In genomic region chr1:224582041-224582440, GRCh38 we compare ENCODE assay signal across 23 cellular contexts. TPM values are rescaled to one million over a fixed set of nuclear protein-coding genes. Genes with fewer than 3 reads are reported as not detected.
A peak's percentile ranks its signal among the peaks of the same experiment; 100 is the strongest.
DNase-seq lines count a peak whose midpoint lies in the region; ATAC-seq and TF ChIP-seq lines count a peak whose summit lies in the region.
"Had no signal": no experiment of that assay in that cellular context is flagged by ENCODE, and none has a peak within 500 bp of the region (broad histone marks: within the 10 kb centered on the region; RNA-seq: fewer than 3 reads in every experiment).

No MANE protein-coding gene starts in this region.

- H3K9me3 Mint-ChIP-seq in CD14-positive monocyte = peaks cover 0 to 8% (median 4%) of the 10 kb centered on the region in 7 donors

- H2AFZ ChIP-seq in GM23248 = no peak overlapping the region

- peaks cover 13% of the 10 kb centered on the region for H3K4me1 ChIP-seq in SJCRH30
- H3K4me1 ChIP-seq in GM23248 (ENCODE audit: insufficient read depth) = no peaks in the 10 kb centered on the region
- H3K4me1 ChIP-seq: SJSA1 had no signal

- H3K36me3 ChIP-seq in SJCRH30 = no peaks in the 10 kb centered on the region
- H3K36me3 ChIP-seq in GM23248 (ENCODE audit: low read depth) = no peaks in the 10 kb centered on the region
- H3K36me3 ChIP-seq: SJSA1 had no signal

- DNase-seq in DMS153 (lab: John Stamatoyannopoulos, UW) (peak; percentile 46), NCI-H146 (lab: John Stamatoyannopoulos, UW) (peak; percentile 74), SJCRH30 (peak; percentile 28 to 58), myocyte (ENCODE audit: low read depth) (peak; percentile 41), CD14-positive monocyte (ENCODE audit: low spot score) (no peak), GM23248 (no peak), NCI-H187 treated with DMSO at 0.1 percent for 48 hours (lab: John Stamatoyannopoulos, UW) (no peak)
- DNase-seq: CD4-positive, alpha-beta T cell; EL; HFFc6; Kasumi-1; NCI-H1105; NCI-H2029 treated with DMSO at 0.1 percent for 48 hours; NCI-H510A; NK-92 treated with Interleukin-12 subunit alpha and Interleukin-12 subunit beta, amount 100 ng/mL, for 24 hours; OCI-M1; SW 1271 had no signal

- no peak overlapping the region for H3K27ac Mint-ChIP-seq in CD14-positive monocyte
- H3K27ac Mint-ChIP-seq: B cell; CD4-positive, alpha-beta T cell; HFFc6; IgD-negative memory B cell; T-helper 2 cell treated with Interferon-gamma antibody and Interleukin-4, amounts not matched to agents 5 μg/mL and 100 μg/mL, for 36 hours had no signal

- ATAC-seq in HG02870 (IDR thresholded peaks at IDR 0.05; ENCODE audit: unreplicated experiment) = no peak

- H3K27ac ChIP-seq in SJCRH30 (no peak overlapping the region), GM23248 (no peak overlapping the region)
- H3K27ac ChIP-seq: RWPE1, SJSA1 had no signal

- no peaks in the 10 kb centered on the region for H3K79me2 ChIP-seq in GM23248 (ENCODE audit: insufficient read depth)

- H3F3A ChIP-seq in GM23248 (ENCODE audit: insufficient read depth) = no peaks in the 10 kb centered on the region

- H3K9ac ChIP-seq in GM23248 = no peak overlapping the region

- H3K4me1 Mint-ChIP-seq in CD14-positive monocyte = no peaks in the 10 kb centered on the region
- H3K4me1 Mint-ChIP-seq: B cell, IgD-negative memory B cell had no signal

- no peaks in the 10 kb centered on the region for H3K36me3 Mint-ChIP-seq in CD14-positive monocyte

- no peaks in the 10 kb centered on the region for H4K20me1 ChIP-seq in GM23248 (ENCODE audit: insufficient read depth)

- peaks cover 4% of the 10 kb centered on the region; the same call in 1 of the 2 replicates for H3K9me3 ChIP-seq in SJCRH30 (replicated peaks)
- no peaks in the 10 kb centered on the region for H3K9me3 ChIP-seq in GM23248 (ENCODE audit: low read depth)
- H3K9me3 ChIP-seq: SJSA1 had no signal

- in situ Hi-C loops in GM23248 (cut with MboI) = no loop called here

- no peak for TF ChIP-seq CTCF in CD14-positive monocyte (IDR thresholded peaks at IDR 0.05)

- H3K27me3 ChIP-seq in SJCRH30 (no peaks in the 10 kb centered on the region; the same call in 1 of the 2 replicates), GM23248 (replicated peaks; ENCODE audit: insufficient read depth) (no peaks in the 10 kb centered on the region)
- H3K27me3 ChIP-seq: SJSA1 had no signal

- no peak overlapping the region for H3K4me2 ChIP-seq in GM23248 (ENCODE audit: unreplicated experiment)

- 47 to 69% methylated on average over 1 of the region's 1 CpG for WGBS in GM23248 (ENCODE audit: low coverage in 1 of 2, low lambda C conversion rate in 2 of 2, missing lambda C conversion rate in 2 of 2), 2 experiments

- H3K4me3 Mint-ChIP-seq in CD14-positive monocyte = no peak overlapping the region
- H3K4me3 Mint-ChIP-seq: B cell; CD4-positive, alpha-beta T cell; HFFc6; IgD-negative memory B cell; T-helper 2 cell treated with Interferon-gamma antibody and Interleukin-4, amounts not matched to agents 5 μg/mL and 100 μg/mL, for 36 hours had no signal

- no peak overlapping the region for H3K4me3 ChIP-seq in SJCRH30
- no peak overlapping the region for H3K4me3 ChIP-seq in GM23248
- H3K4me3 ChIP-seq: SJSA1 had no signal

- intact Hi-C loops in CD14-positive monocyte (cut with micrococcal nuclease) = no loop called here

- no peaks in the 10 kb centered on the region for H3K9me2 ChIP-seq in GM23248 (ENCODE audit: insufficient read depth)

- peaks cover 3 to 7% (median 5%) of the 10 kb centered on the region in 3 donors for H3K27me3 Mint-ChIP-seq in CD14-positive monocyte (ENCODE audit: low read depth in 3 of 3)
- H3K27me3 Mint-ChIP-seq: CD4-positive, alpha-beta T cell; IgD-negative memory B cell had no signal

RNA-seq across cellular contexts. Expression of gene CNIH3, which starts 34.1 kb away (rescaled TPM):
- 0.49 and 0.61 TPM in 2 replicates for total RNA-seq in SJCRH30 (2014; rRNA removed; shearing (Covaris generic))
- 6.3 and 14.7 TPM in 2 replicates for total RNA-seq in myocyte
- polyA plus RNA-seq in myocyte (2012) = 6.9 TPM
- polyA plus RNA-seq in CD14-positive monocyte (under 1 TPM in 1 of 2 donors, not detected in 1; 0.37 TPM), GM23248 (2016; fragmentation: Nextera tagmentation; extraction: Ambion mirVana) (4.7 and 6.2 TPM in 2 replicates)
- total RNA-seq in GM23248 (2014; rRNA removed; shearing (Covaris generic)) = 2.1 and 6.4 TPM in 2 replicates

Comparison
In these comparisons a context has a peak if more than half of its experiments do, and no peak if none do; other contexts are left out.
1. DNase-seq: peak in DMS153 (single experiment), NCI-H146 (single experiment), SJCRH30 (2 of 2) and myocyte (single experiment); none in CD14-positive monocyte (single experiment), GM23248 (single experiment) and NCI-H187 treated with DMSO at 0.1 percent for 48 hours (single experiment).